1 cellular context compared by ENCODE assay signal in genomic region chr4:176499518-176499917, GRCh38.
TF ChIP-seq lines count a peak whose summit lies in the region.

No MANE protein-coding gene starts in this region.

TF ChIP-seq in A549, 52 proteins besides CTCF, POLR2A, EP300 and RAD21 (continued from another document):
- TF ChIP-seq GATA3 (IDR thresholded peaks at IDR 0.05; ENCODE audit: borderline replicate concordance) (peak; percentile 38; the same call in 1 of the 2 replicates), POLR2AphosphoS2 (conservative IDR thresholded peaks at IDR 0.05; ENCODE audit: low read length) (no peak), SREBF2 (IDR thresholded peaks at IDR 0.05) (no peak), CEBPB (IDR thresholded peaks at IDR 0.05) (peak; percentile 54 to 80; a peak in 3 of 4 replicates), NR3C1 (IDR thresholded peaks at IDR 0.05) (no peak), E2F6 (IDR thresholded peaks at IDR 0.05; ENCODE audit: borderline replicate concordance, low read depth) (no peak), HOXB13 (CRISPR knock-in tag; IDR thresholded peaks at IDR 0.05; ENCODE audit: low read depth) (no peak), NFE2L2 (conservative IDR thresholded peaks at IDR 0.05; ENCODE audit: low read length) (no peak), TFCP2L1 (CRISPR knock-in tag; IDR thresholded peaks at IDR 0.05) (no peak), HDAC2 (IDR thresholded peaks at IDR 0.05) (no peak), ZSCAN20 (CRISPR knock-in tag; IDR thresholded peaks at IDR 0.05) (no peak), ZC3H11A (IDR thresholded peaks at IDR 0.05) (no peak), RFX5 (IDR thresholded peaks at IDR 0.05) (no peak), CHD2 (IDR thresholded peaks at IDR 0.05; ENCODE audit: low read length, partially characterized antibody) (no peak), ESRRA (IDR thresholded peaks at IDR 0.05; ENCODE audit: borderline replicate concordance, low read length) (no peak)
- TF ChIP-seq, protein P1, sequence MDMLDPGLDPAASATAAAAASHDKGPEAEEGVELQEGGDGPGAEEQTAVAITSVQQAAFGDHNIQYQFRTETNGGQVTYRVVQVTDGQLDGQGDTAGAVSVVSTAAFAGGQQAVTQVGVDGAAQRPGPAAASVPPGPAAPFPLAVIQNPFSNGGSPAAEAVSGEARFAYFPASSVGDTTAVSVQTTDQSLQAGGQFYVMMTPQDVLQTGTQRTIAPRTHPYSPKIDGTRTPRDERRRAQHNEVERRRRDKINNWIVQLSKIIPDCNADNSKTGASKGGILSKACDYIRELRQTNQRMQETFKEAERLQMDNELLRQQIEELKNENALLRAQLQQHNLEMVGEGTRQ (IDR thresholded peaks at IDR 0.05), result no peak
- TF ChIP-seq, protein P2, sequence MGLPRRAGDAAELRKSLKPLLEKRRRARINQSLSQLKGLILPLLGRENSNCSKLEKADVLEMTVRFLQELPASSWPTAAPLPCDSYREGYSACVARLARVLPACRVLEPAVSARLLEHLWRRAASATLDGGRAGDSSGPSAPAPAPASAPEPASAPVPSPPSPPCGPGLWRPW (IDR thresholded peaks at IDR 0.05), result no peak
- TF ChIP-seq, protein P3, sequence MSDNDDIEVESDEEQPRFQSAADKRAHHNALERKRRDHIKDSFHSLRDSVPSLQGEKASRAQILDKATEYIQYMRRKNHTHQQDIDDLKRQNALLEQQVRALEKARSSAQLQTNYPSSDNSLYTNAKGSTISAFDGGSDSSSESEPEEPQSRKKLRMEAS (IDR thresholded peaks at IDR 0.05), result no peak
- TF ChIP-seq, protein P4, sequence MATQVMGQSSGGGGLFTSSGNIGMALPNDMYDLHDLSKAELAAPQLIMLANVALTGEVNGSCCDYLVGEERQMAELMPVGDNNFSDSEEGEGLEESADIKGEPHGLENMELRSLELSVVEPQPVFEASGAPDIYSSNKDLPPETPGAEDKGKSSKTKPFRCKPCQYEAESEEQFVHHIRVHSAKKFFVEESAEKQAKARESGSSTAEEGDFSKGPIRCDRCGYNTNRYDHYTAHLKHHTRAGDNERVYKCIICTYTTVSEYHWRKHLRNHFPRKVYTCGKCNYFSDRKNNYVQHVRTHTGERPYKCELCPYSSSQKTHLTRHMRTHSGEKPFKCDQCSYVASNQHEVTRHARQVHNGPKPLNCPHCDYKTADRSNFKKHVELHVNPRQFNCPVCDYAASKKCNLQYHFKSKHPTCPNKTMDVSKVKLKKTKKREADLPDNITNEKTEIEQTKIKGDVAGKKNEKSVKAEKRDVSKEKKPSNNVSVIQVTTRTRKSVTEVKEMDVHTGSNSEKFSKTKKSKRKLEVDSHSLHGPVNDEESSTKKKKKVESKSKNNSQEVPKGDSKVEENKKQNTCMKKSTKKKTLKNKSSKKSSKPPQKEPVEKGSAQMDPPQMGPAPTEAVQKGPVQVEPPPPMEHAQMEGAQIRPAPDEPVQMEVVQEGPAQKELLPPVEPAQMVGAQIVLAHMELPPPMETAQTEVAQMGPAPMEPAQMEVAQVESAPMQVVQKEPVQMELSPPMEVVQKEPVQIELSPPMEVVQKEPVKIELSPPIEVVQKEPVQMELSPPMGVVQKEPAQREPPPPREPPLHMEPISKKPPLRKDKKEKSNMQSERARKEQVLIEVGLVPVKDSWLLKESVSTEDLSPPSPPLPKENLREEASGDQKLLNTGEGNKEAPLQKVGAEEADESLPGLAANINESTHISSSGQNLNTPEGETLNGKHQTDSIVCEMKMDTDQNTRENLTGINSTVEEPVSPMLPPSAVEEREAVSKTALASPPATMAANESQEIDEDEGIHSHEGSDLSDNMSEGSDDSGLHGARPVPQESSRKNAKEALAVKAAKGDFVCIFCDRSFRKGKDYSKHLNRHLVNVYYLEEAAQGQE (IDR thresholded peaks at IDR 0.05), result no peak
